ENCODE assay signal across 2 cellular contexts in the genomic region with DNA sequence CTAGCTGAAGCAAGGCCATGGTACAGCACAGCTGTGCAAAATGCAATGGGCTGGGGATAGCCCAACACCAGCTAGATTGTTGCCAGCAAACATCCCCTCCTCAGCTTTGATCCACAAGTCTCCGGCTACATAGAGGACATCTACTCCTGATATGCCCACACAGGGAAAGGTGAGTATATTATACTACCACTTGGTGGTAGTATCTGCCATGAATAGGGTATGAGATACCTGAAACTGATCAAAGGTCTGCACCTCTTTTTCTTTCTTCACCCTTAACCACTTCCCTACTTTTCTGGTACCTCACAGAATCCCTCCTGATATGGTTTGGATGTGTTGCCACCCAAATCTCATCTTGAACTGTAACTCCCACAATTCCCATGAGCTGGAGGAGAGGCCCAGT.
TF ChIP-seq lines count a peak whose summit lies in the region.

No MANE protein-coding gene starts in this region.

TF ChIP-seq in IMR-90, 13 proteins besides CTCF, POLR2A, EP300 and RAD21 (continued from another document):
- TF ChIP-seq ELK1 (IDR thresholded peaks at IDR 0.05; ENCODE audit: borderline replicate concordance, low read depth, low read length) (no peak), SMC3 (IDR thresholded peaks at IDR 0.05; ENCODE audit: low read depth, low read length) (no peak), CEBPB (IDR thresholded peaks at IDR 0.05; ENCODE audit: low read depth, low read length) (no peak), CHD1 (IDR thresholded peaks at IDR 0.05; ENCODE audit: low read depth, low read length) (no peak), BHLHE40 (IDR thresholded peaks at IDR 0.05; ENCODE audit: low read depth, low read length) (no peak), NFE2L2 (IDR thresholded peaks at IDR 0.05; ENCODE audit: low read depth, low read length) (no peak), MAFK (IDR thresholded peaks at IDR 0.05; ENCODE audit: low read depth, low read length) (no peak), MAZ (IDR thresholded peaks at IDR 0.05; ENCODE audit: borderline replicate concordance, low read depth, low read length) (no peak), RFX5 (IDR thresholded peaks at IDR 0.05; ENCODE audit: low read depth, low read length) (no peak)

TF ChIP-seq in SK-N-SH treated with all-trans-retinoic acid at 6 μM for 48 hours, 23 proteins besides CTCF, POLR2A, EP300 and RAD21 (continued from another document):
- TF ChIP-seq, protein P1, sequence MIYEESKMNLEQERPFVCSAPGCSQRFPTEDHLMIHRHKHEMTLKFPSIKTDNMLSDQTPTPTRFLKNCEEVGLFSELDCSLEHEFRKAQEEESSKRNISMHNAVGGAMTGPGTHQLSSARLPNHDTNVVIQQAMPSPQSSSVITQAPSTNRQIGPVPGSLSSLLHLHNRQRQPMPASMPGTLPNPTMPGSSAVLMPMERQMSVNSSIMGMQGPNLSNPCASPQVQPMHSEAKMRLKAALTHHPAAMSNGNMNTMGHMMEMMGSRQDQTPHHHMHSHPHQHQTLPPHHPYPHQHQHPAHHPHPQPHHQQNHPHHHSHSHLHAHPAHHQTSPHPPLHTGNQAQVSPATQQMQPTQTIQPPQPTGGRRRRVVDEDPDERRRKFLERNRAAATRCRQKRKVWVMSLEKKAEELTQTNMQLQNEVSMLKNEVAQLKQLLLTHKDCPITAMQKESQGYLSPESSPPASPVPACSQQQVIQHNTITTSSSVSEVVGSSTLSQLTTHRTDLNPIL (CRISPR knock-in tag; IDR thresholded peaks at IDR 0.05; ENCODE audit: low read depth): no peak
- TF ChIP-seq TCF4 (CRISPR knock-in tag; IDR thresholded peaks at IDR 0.05; ENCODE audit: borderline replicate concordance): no peak
- no peak for TF ChIP-seq ZNF8 (CRISPR knock-in tag; IDR thresholded peaks at IDR 0.05)
- no peak for TF ChIP-seq RARB (CRISPR knock-in tag; IDR thresholded peaks at IDR 0.05)
- no peak for TF ChIP-seq ISL1 (CRISPR knock-in tag; IDR thresholded peaks at IDR 0.05)
